1 cellular context compared by ENCODE assay signal in the genomic region with DNA sequence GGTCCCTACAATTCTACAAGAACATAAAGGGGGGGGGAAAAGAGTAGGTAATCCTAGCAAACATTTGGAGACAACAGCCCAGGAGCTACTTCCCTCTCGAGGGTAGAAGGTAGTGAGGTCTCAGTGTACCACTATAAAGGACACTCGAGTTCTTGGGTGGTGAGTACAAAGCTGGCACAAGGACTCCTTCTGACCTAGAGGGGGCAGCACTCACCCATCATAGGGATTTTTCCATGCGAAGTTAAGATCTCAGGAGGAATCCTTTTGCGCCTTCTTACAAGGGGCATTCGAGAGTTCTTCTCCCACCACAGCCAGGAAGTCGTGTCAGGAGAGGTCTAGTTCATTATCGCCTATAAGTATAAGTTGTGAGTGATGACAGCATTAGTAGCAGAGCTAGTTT.
TF ChIP-seq lines count a peak whose summit lies in the region.

No MANE protein-coding gene starts in this region.

TF ChIP-seq in Ishikawa, 13 proteins besides CTCF, POLR2A, EP300 and RAD21 (continued from another document):
- TF ChIP-seq, protein P1, sequence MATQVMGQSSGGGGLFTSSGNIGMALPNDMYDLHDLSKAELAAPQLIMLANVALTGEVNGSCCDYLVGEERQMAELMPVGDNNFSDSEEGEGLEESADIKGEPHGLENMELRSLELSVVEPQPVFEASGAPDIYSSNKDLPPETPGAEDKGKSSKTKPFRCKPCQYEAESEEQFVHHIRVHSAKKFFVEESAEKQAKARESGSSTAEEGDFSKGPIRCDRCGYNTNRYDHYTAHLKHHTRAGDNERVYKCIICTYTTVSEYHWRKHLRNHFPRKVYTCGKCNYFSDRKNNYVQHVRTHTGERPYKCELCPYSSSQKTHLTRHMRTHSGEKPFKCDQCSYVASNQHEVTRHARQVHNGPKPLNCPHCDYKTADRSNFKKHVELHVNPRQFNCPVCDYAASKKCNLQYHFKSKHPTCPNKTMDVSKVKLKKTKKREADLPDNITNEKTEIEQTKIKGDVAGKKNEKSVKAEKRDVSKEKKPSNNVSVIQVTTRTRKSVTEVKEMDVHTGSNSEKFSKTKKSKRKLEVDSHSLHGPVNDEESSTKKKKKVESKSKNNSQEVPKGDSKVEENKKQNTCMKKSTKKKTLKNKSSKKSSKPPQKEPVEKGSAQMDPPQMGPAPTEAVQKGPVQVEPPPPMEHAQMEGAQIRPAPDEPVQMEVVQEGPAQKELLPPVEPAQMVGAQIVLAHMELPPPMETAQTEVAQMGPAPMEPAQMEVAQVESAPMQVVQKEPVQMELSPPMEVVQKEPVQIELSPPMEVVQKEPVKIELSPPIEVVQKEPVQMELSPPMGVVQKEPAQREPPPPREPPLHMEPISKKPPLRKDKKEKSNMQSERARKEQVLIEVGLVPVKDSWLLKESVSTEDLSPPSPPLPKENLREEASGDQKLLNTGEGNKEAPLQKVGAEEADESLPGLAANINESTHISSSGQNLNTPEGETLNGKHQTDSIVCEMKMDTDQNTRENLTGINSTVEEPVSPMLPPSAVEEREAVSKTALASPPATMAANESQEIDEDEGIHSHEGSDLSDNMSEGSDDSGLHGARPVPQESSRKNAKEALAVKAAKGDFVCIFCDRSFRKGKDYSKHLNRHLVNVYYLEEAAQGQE (IDR thresholded peaks at IDR 0.05; ENCODE audit: low read depth) = no peak
- no peak for TF ChIP-seq FOXM1 (IDR thresholded peaks at IDR 0.05; ENCODE audit: borderline replicate concordance, low read depth)
- TF ChIP-seq TAF1 (IDR thresholded peaks at IDR 0.05; ENCODE audit: low read depth) = no peak
